In the genomic region with DNA sequence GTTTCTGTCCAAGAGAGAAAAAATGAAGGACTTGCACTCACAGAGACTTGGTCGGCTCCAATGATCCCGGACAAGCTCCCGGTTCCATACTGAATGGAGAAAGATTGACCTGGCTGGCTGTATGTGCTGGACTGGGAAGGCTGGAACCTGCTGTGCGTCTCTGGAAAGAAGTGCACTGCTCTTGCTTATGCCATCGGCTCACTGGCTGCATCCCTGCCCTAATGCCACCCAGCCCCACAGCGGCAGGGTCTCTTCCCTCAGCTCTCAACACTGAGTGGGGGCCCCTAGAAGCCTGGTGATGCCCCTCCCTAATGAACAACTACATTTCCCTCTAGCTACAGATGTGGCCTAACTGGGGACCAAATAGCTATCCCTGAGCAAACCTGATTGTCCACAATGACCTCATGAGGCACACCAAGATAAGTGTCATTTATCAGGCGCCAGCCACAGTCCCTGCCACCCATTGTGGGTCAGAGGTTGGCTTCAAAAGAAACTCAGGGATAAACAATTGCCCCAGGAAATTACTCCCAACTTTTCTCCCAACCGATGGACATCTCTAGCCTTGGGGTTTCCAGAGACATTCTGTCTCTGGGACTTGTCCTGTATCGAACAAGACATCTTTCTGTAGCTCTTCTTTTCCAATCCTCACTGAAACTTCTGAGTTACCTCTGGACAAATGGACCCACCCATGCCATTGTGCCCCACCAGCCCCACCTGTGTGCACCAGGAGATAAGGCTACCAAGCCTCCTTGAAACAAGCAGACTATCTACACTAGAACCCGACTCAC, we compare ENCODE assay signal across 1 cellular context.
TF ChIP-seq lines count a peak whose summit lies in the region.

No MANE protein-coding gene starts in this region.

TF ChIP-seq in IMR-90, 13 proteins besides CTCF, POLR2A, EP300 and RAD21:
- TF ChIP-seq SMC3 (IDR thresholded peaks at IDR 0.05; ENCODE audit: low read depth, low read length) = no peak
- TF ChIP-seq MAZ (IDR thresholded peaks at IDR 0.05; ENCODE audit: borderline replicate concordance, low read depth, low read length) = no peak
- TF ChIP-seq FOS (IDR thresholded peaks at IDR 0.05; ENCODE audit: low read depth, low read length) = no peak
- no peak for TF ChIP-seq MAFK (IDR thresholded peaks at IDR 0.05; ENCODE audit: low read depth, low read length)
- TF ChIP-seq MXI1 (IDR thresholded peaks at IDR 0.05; ENCODE audit: borderline replicate concordance, low read depth, low read length) = no peak
- TF ChIP-seq RCOR1 (IDR thresholded peaks at IDR 0.05; ENCODE audit: insufficient replicate concordance, low read length) = no peak
- no peak for TF ChIP-seq RFX5 (IDR thresholded peaks at IDR 0.05; ENCODE audit: low read depth, low read length)
- TF ChIP-seq CHD1 (IDR thresholded peaks at IDR 0.05; ENCODE audit: low read depth, low read length) = no peak
- no peak for TF ChIP-seq CEBPB (IDR thresholded peaks at IDR 0.05; ENCODE audit: low read depth, low read length)
- TF ChIP-seq BHLHE40 (IDR thresholded peaks at IDR 0.05; ENCODE audit: low read depth, low read length) = no peak
- TF ChIP-seq, protein P1, sequence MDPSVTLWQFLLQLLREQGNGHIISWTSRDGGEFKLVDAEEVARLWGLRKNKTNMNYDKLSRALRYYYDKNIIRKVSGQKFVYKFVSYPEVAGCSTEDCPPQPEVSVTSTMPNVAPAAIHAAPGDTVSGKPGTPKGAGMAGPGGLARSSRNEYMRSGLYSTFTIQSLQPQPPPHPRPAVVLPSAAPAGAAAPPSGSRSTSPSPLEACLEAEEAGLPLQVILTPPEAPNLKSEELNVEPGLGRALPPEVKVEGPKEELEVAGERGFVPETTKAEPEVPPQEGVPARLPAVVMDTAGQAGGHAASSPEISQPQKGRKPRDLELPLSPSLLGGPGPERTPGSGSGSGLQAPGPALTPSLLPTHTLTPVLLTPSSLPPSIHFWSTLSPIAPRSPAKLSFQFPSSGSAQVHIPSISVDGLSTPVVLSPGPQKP (IDR thresholded peaks at IDR 0.05; ENCODE audit: borderline replicate concordance, low read depth, low read length) = no peak
- TF ChIP-seq, protein P2, sequence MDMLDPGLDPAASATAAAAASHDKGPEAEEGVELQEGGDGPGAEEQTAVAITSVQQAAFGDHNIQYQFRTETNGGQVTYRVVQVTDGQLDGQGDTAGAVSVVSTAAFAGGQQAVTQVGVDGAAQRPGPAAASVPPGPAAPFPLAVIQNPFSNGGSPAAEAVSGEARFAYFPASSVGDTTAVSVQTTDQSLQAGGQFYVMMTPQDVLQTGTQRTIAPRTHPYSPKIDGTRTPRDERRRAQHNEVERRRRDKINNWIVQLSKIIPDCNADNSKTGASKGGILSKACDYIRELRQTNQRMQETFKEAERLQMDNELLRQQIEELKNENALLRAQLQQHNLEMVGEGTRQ (IDR thresholded peaks at IDR 0.05; ENCODE audit: low read depth, low read length) = no peak
- no peak for TF ChIP-seq NFE2L2 (IDR thresholded peaks at IDR 0.05; ENCODE audit: low read depth, low read length)
